In genomic region chr16:22214893-22215292, GRCh38 we compare ENCODE assay signal across 28 cellular contexts. TPM values are rescaled to one million over a fixed set of nuclear protein-coding genes. Genes with fewer than 3 reads are reported as not detected.
DNase-seq lines count a peak whose midpoint lies in the region; ATAC-seq and TF ChIP-seq lines count a peak whose summit lies in the region.
"Had no signal": no experiment of that assay in that cellular context is flagged by ENCODE, and none has a peak within 500 bp of the region (broad histone marks: within the 10 kb centered on the region; RNA-seq: fewer than 3 reads in every experiment).

No MANE protein-coding gene starts in this region.

- no peak for ATAC-seq in IMR-90 (ENCODE audit: low read depth)
- ATAC-seq in GM21526 (IDR thresholded peaks at IDR 0.05; ENCODE audit: low FRiP score, unreplicated experiment): no peak
- ATAC-seq: activated CD4-positive, CD25-positive, alpha-beta regulatory T cell treated with anti-CD3 and anti-CD28 coated beads, Interleukin-2, amount 50 U/mL, for 24 hours; left lobe of liver; stimulated activated memory B cell treated with anti-CD40 and anti-IgM and Interleukin-4, amounts not matched to agents 10 μg/mL and 1 μg/mL and 100 μg/mL, for 72 hours had no signal

- TF ChIP-seq POLR2A in IMR-90 (IDR thresholded peaks at IDR 0.05; ENCODE audit: low read depth, low read length): no peak
- no peak for TF ChIP-seq POLR2A in erythroblast (IDR thresholded peaks at IDR 0.05; ENCODE audit: low read length)

- POLR2A ChIA-PET in IMR-90 (lab: Charles Lee; ENCODE audit: unreplicated experiment): no interaction called here

- no peak overlapping the region for H3K14ac ChIP-seq in IMR-90 (replicated peaks; ENCODE audit: low read depth, low read length)

- H2BK20ac ChIP-seq in IMR-90 (ENCODE audit: low read depth, low read length): no peak overlapping the region

- H3K9ac ChIP-seq in BLaER1 treated with 17β-estradiol and CSF1 and Interleukin-3, amounts not matched to agents 10 nM and 100 nM: no peak overlapping the region
- no peak overlapping the region for H3K9ac ChIP-seq in IMR-90 (ENCODE audit: low read depth, low read length)
- H3K9ac ChIP-seq: GM23248 had no signal

- intact Hi-C loops in IMR-90 (cut with micrococcal nuclease): loop anchor here (1.0 kb wide), 1 partner anchor 9 kb away; the partner anchor contains the start of gene EEF2K

- H4K8ac ChIP-seq in IMR-90 (ENCODE audit: low read depth in 2 of 2, low read length in 2 of 2): no peak overlapping the region

- WGBS in IMR-90 (ENCODE audit: extremely low coverage in 2 of 2, insufficient read length in 1 of 2), 2 experiments: no CpG with 5 or more reads among the region's 3 CpGs

- peaks cover 31 to 57% (median 49%) of the 10 kb centered on the region in 11 experiments for H3K36me3 ChIP-seq in BLaER1 treated with 17β-estradiol and CSF1 and Interleukin-3, amounts not matched to agents 10 nM and 100 nM
- H3K36me3 ChIP-seq in IMR-90 (ENCODE audit: control insufficient read depth, insufficient read depth, low read length): peaks cover 7% of the 10 kb centered on the region

- no peaks in the 10 kb centered on the region for H3K27me3 ChIP-seq in BLaER1 treated with 17β-estradiol and CSF1 and Interleukin-3, amounts not matched to agents 10 nM and 100 nM
- H3K27me3 ChIP-seq in IMR-90 (ENCODE audit: control insufficient read depth, insufficient read depth, low read length): no peaks in the 10 kb centered on the region
- H3K27me3 ChIP-seq: SJSA1 had no signal

- H3K4me1 ChIP-seq in BLaER1 treated with 17β-estradiol and CSF1 and Interleukin-3, amounts not matched to agents 10 nM and 100 nM: peaks cover 64 to 98% (median 79%) of the 10 kb centered on the region in 10 experiments
- peaks cover 2% of the 10 kb centered on the region; the same call in 1 of the 2 replicates for H3K4me1 ChIP-seq in IMR-90 (ENCODE audit: control insufficient read depth, insufficient read depth, low read length)

- H2BK120ac ChIP-seq in IMR-90 (ENCODE audit: low read depth, low read length): no peak overlapping the region

- H3K27ac ChIP-seq in BLaER1 treated with 17β-estradiol and CSF1 and Interleukin-3, amounts not matched to agents 10 nM and 100 nM: peak overlapping the region in 2 of 11 experiments; percentile 83 to 84; a peak in 1 of 22 replicates
- no peak overlapping the region for H3K27ac ChIP-seq in IMR-90 (ENCODE audit: insufficient read depth, low read length)
- H3K27ac ChIP-seq: GM23248, SJSA1 had no signal

- H3K4ac ChIP-seq in IMR-90 (ENCODE audit: low read depth, low read length): no peak overlapping the region

- no peak for TF ChIP-seq CTCF in IMR-90 (conservative IDR thresholded peaks at IDR 0.05; ENCODE audit: low read depth, low read length)

- H2AK5ac ChIP-seq in IMR-90 (ENCODE audit: low read depth, low read length): 0 out of 2 replicates have a peak overlapping the region, but pooled peaks have one; percentile 15

- H2AK9ac ChIP-seq in IMR-90 (replicated peaks; ENCODE audit: low read depth, low read length, poor library complexity): no peak overlapping the region

- H3K18ac ChIP-seq in IMR-90 (ENCODE audit: low read depth, low read length): no peak overlapping the region

- no peak overlapping the region for H4K91ac ChIP-seq in IMR-90 (ENCODE audit: insufficient read depth, low read depth, low read length)

- no peak overlapping the region for H2BK5ac ChIP-seq in IMR-90 (ENCODE audit: low read depth, low read length, poor library complexity, severe bottlenecking)

- peak overlapping the region in 10 of 11 experiments; percentile 55 to 94 (median 90); a peak in 17 of 22 replicates for H3K4me2 ChIP-seq in BLaER1 treated with 17β-estradiol and CSF1 and Interleukin-3, amounts not matched to agents 10 nM and 100 nM
- no peak overlapping the region for H3K4me2 ChIP-seq in IMR-90 (ENCODE audit: low read depth, low read length)

- H3K9me3 ChIP-seq in BLaER1 treated with 17β-estradiol and CSF1 and Interleukin-3, amounts not matched to agents 10 nM and 100 nM (replicated peaks in 1 of 11): peaks cover 0 to 29% (median 16%) of the 10 kb centered on the region in 11 experiments; a peak in 17 of 22 replicates
- H3K9me3 ChIP-seq in IMR-90 (ENCODE audit: control insufficient read depth, insufficient read depth, low read length): no peaks in the 10 kb centered on the region
- H3K9me3 ChIP-seq: SJSA1 had no signal

- dilution Hi-C loops in IMR-90 (cut with HindIII; ENCODE audit: low sequenced_read_pairs, unreplicated experiment): no loop called here

- H3K23ac ChIP-seq in IMR-90 (ENCODE audit: low read depth, low read length): no peak overlapping the region

- H3K79me1 ChIP-seq in IMR-90 (ENCODE audit: low read depth in 1 of 2, low read length in 2 of 2): peaks cover 30 to 79% of the 10 kb centered on the region in 2 experiments

- H3K9me1 ChIP-seq in IMR-90 (ENCODE audit: insufficient read depth, low read length): peaks cover 20% of the 10 kb centered on the region

- H4K5ac ChIP-seq in IMR-90 (ENCODE audit: low read depth, low read length): no peak overlapping the region

- no peak overlapping the region for H3K4me3 ChIP-seq in BLaER1 treated with 17β-estradiol and CSF1 and Interleukin-3, amounts not matched to agents 10 nM and 100 nM
- no peak overlapping the region for H3K4me3 ChIP-seq in IMR-90 (ENCODE audit: insufficient read depth, low read depth, low read length)
- H3K4me3 ChIP-seq: GM23248, SJSA1 had no signal

- BruUV-seq in IMR-90 (replicated peaks; lab: Mats Ljungman, UMichigan): no TSS peak

- no peak for TF ChIP-seq RAD21 in IMR-90 (IDR thresholded peaks at IDR 0.05; ENCODE audit: low read length)

- in situ Hi-C loops in IMR-90 (cut with MboI; ENCODE audit: low sequenced_read_pairs): no loop called here

- no peak overlapping the region for H2BK15ac ChIP-seq in IMR-90 (ENCODE audit: low read depth, low read length)

- peaks cover 0 to 100% (median 2%) of the 10 kb centered on the region in 11 experiments; a peak in 11 of 22 replicates for H4K20me1 ChIP-seq in BLaER1 treated with 17β-estradiol and CSF1 and Interleukin-3, amounts not matched to agents 10 nM and 100 nM
- peaks cover 51% of the 10 kb centered on the region for H4K20me1 ChIP-seq in IMR-90 (ENCODE audit: insufficient read depth, low read length)

- CTCF ChIA-PET in IMR-90 (lab: Yijun Ruan, JAX): no interaction called here

- H2AFZ ChIP-seq in IMR-90 (replicated peaks; ENCODE audit: low read length, poor library complexity): peak overlapping the region; percentile 58
- H2AFZ ChIP-seq: GM23248 had no signal

- DNase-seq in IMR-90 (no peak), OCI-M1 (lab: John Stamatoyannopoulos, UW) (peak; percentile 59), erythroblast (lab: John Stamatoyannopoulos, UW) (peak; percentile 52 to 79), NCI-H1092 (lab: John Stamatoyannopoulos, UW) (no peak), NCI-H2029 treated with DMSO at 0.1 percent for 48 hours (lab: John Stamatoyannopoulos, UW) (no peak)
- DNase-seq: activated CD4-positive, alpha-beta memory T cell treated with anti-CD3 and anti-CD28 coated beads for 36 hours; anterior cingulate cortex; GM23248; hypothalamus; immature natural killer cell; NCI-H1417; NCI-H2081; NCI-H345; nephron progenitor cell; trophoblast cell had no signal

- H3K56ac ChIP-seq in IMR-90 (ENCODE audit: extremely low read depth, insufficient read depth, low read length): no peak overlapping the region

TF ChIP-seq in IMR-90, 13 proteins besides CTCF, POLR2A, EP300 and RAD21:
- TF ChIP-seq RCOR1 (IDR thresholded peaks at IDR 0.05; ENCODE audit: insufficient replicate concordance, low read length): no peak
- no peak for TF ChIP-seq ELK1 (IDR thresholded peaks at IDR 0.05; ENCODE audit: borderline replicate concordance, low read depth, low read length)
- no peak for TF ChIP-seq CEBPB (IDR thresholded peaks at IDR 0.05; ENCODE audit: low read depth, low read length)
- no peak for TF ChIP-seq MAZ (IDR thresholded peaks at IDR 0.05; ENCODE audit: borderline replicate concordance, low read depth, low read length)
- TF ChIP-seq MAFK (IDR thresholded peaks at IDR 0.05; ENCODE audit: low read depth, low read length): no peak
- TF ChIP-seq MXI1 (IDR thresholded peaks at IDR 0.05; ENCODE audit: borderline replicate concordance, low read depth, low read length): no peak
- TF ChIP-seq CHD1 (IDR thresholded peaks at IDR 0.05; ENCODE audit: low read depth, low read length): no peak
- no peak for TF ChIP-seq SMC3 (IDR thresholded peaks at IDR 0.05; ENCODE audit: low read depth, low read length)
- TF ChIP-seq RFX5 (IDR thresholded peaks at IDR 0.05; ENCODE audit: low read depth, low read length): no peak
- TF ChIP-seq USF2 (IDR thresholded peaks at IDR 0.05; ENCODE audit: low read depth, low read length): no peak
- no peak for TF ChIP-seq FOS (IDR thresholded peaks at IDR 0.05; ENCODE audit: low read depth, low read length)
- no peak for TF ChIP-seq NFE2L2 (IDR thresholded peaks at IDR 0.05; ENCODE audit: low read depth, low read length)
- no peak for TF ChIP-seq BHLHE40 (IDR thresholded peaks at IDR 0.05; ENCODE audit: low read depth, low read length)

RNA-seq across cellular contexts. Expression of gene EEF2K, which starts 8.8 kb away (rescaled TPM):
- total RNA-seq in IMR-90 (2012; rRNA removed): 9.7 and 10.3 TPM in 2 replicates
- 16.5 and 19.1 TPM in 2 replicates for polyA plus RNA-seq in IMR-90 (2012; rRNA removed)
- 6.2 and 9.4 TPM in 2 replicates for polyA plus RNA-seq in IMR-90 (2012; cell fraction: cytosol; rRNA removed)
- polyA plus RNA-seq in IMR-90 (2012; cell fraction: nucleus; rRNA removed; ENCODE audit: low replicate concordance): 27.4 and 28.6 TPM in 2 replicates

RNA-seq across cellular contexts. Expression of gene SDR42E2, which starts 52.6 kb away (rescaled TPM):
- not detected in 2 replicates for total RNA-seq in IMR-90 (2012; rRNA removed)
- not detected in 2 replicates for polyA plus RNA-seq in IMR-90 (2012; rRNA removed)
- not detected in 2 replicates for polyA plus RNA-seq in IMR-90 (2012; cell fraction: cytosol; rRNA removed)
- not detected in 2 replicates for polyA plus RNA-seq in IMR-90 (2012; cell fraction: nucleus; rRNA removed; ENCODE audit: low replicate concordance)
- total RNA-seq: bronchial epithelial cell, glomerular endothelial cell, GM23248, HFFc6, left lobe of liver, M059J, osteocyte, RPMI7951, SJSA1, skeletal muscle tissue had no signal
- polyA plus RNA-seq: GM23248 had no signal

Comparison
In these comparisons a context has a peak if more than half of its experiments do, and no peak if none do; other contexts are left out.
1. DNase-seq: peak in OCI-M1 (single experiment) and erythroblast (2 of 2); none in IMR-90 (single experiment), NCI-H1092 (single experiment) and NCI-H2029 treated with DMSO at 0.1 percent for 48 hours (single experiment).